Comparison of ENCODE assay signal across 8 cellular contexts in genomic region chr22:19958083-19959042, GRCh38. TPM values are rescaled to one million over a fixed set of nuclear protein-coding genes. Genes with fewer than 3 reads are reported as not detected.
DNase-seq lines count a peak whose midpoint lies in the region; TF ChIP-seq lines count a peak whose summit lies in the region.
"Had no signal": no experiment of that assay in that cellular context is flagged by ENCODE, and none has a peak within 500 bp of the region (broad histone marks: within the 10 kb centered on the region; RNA-seq: fewer than 3 reads in every experiment).

No MANE protein-coding gene starts in this region.

- H3K56ac ChIP-seq in mesendoderm (ENCODE audit: low read length): peak overlapping the region; percentile 81

- H3K4me2 ChIP-seq in mesendoderm (ENCODE audit: low read length) (peak overlapping the region; percentile 77), OCI-LY7 (ENCODE audit: low read length) (no peak overlapping the region)
- H3K4me2 ChIP-seq: SK-N-SH had no signal

- no peak for TF ChIP-seq POLR2A in transverse colon (IDR thresholded peaks at IDR 0.05)

- no peaks in the 10 kb centered on the region for H3K36me3 ChIP-seq in mesendoderm (ENCODE audit: control insufficient read depth, insufficient read depth, low read length)
- H3K36me3 ChIP-seq in transverse colon: no peaks in the 10 kb centered on the region
- peaks cover 18% of the 10 kb centered on the region; the same call in 1 of the 2 replicates for H3K36me3 ChIP-seq in OCI-LY7 (ENCODE audit: insufficient read depth, low read length)

- DNase-seq in LHCN-M2 (ENCODE audit: low read depth) (peak; percentile 77), epithelial cell of esophagus (ENCODE audit: low read depth) (no peak), mesendoderm (peak; percentile 23), transverse colon (no peak), cerebellum (ENCODE audit: low spot score) (no peak), OCI-LY7 (ENCODE audit: low spot score) (no peak)
- no peak for DNase-seq in stimulated activated CD4-positive, alpha-beta T cell treated with anti-CD3 and anti-CD28 coated beads, Interleukin-15, amount 100 ng/mL, for 24 hours

- TF ChIP-seq CTCF in epithelial cell of esophagus (IDR thresholded peaks at IDR 0.05; ENCODE audit: insufficient read depth, low read depth, low read length, missing control alignments) (no peak), transverse colon (IDR thresholded peaks at IDR 0.05) (no peak), OCI-LY7 (conservative IDR thresholded peaks at IDR 0.05; ENCODE audit: low read length) (no peak)

- no peaks in the 10 kb centered on the region for H3K79me1 ChIP-seq in mesendoderm (ENCODE audit: low read length)

- H3K18ac ChIP-seq in mesendoderm (ENCODE audit: low read length): peak overlapping the region; percentile 15

- H3K9me3 ChIP-seq in transverse colon: no peaks in the 10 kb centered on the region
- H3K9me3 ChIP-seq in OCI-LY7 (ENCODE audit: low read length): no peaks in the 10 kb centered on the region
- H3K9me3 ChIP-seq: SK-N-SH had no signal

- in situ Hi-C loops in transverse colon (cut with MboI; ENCODE audit: low pct_ligation_motif_present in 1 of 4, low pct_unique_long_range_greater_than_20kb in 1 of 4, low sequenced_read_pairs in 3 of 4): no loop called here

- H3K27ac ChIP-seq in mesendoderm (ENCODE audit: low read depth, low read length) (no peak overlapping the region), transverse colon (peak overlapping the region; percentile 20 to 59 (median 38)), OCI-LY7 (ENCODE audit: low read depth, low read length, poor library complexity, severe bottlenecking) (no peak overlapping the region)

- H4K8ac ChIP-seq in mesendoderm (ENCODE audit: low read depth, low read length): no peak overlapping the region

- no peak overlapping the region for H2BK5ac ChIP-seq in mesendoderm (ENCODE audit: low read length)

- WGBS in mesendoderm (ENCODE audit: extremely low coverage, insufficient coverage, low lambda C conversion rate): no CpG with 5 or more reads among the region's 19 CpGs
- 70 to 74% methylated on average over 2 to 19 of the region's 19 CpGs for WGBS in transverse colon (ENCODE audit: low coverage in 1 of 2), 2 donors

- H3K23ac ChIP-seq in mesendoderm (ENCODE audit: low read length): no peak overlapping the region

- CTCF ChIA-PET in OCI-LY7 (lab: Charles Lee; ENCODE audit: unreplicated experiment): interaction anchor here (0.6 kb wide), 2 partner anchors 16 to 545 kb away, joined by 3 read pairs; no protein-coding TSS in a partner anchor

- no peaks in the 10 kb centered on the region for H4K20me1 ChIP-seq in OCI-LY7 (ENCODE audit: insufficient read depth, low read length)

- no peaks in the 10 kb centered on the region for H3K79me2 ChIP-seq in mesendoderm (ENCODE audit: control insufficient read depth, insufficient read depth, low read length)
- H3K79me2 ChIP-seq in OCI-LY7 (ENCODE audit: insufficient read depth, low read depth, low read length): no peaks in the 10 kb centered on the region

- H2AK5ac ChIP-seq in mesendoderm (ENCODE audit: low read length): no peak overlapping the region

- H3K4me1 ChIP-seq in mesendoderm (ENCODE audit: control insufficient read depth, low read depth, low read length): peaks cover 6% of the 10 kb centered on the region
- peaks cover 17 to 36% (median 31%) of the 10 kb centered on the region in 4 donors for H3K4me1 ChIP-seq in transverse colon
- H3K4me1 ChIP-seq in OCI-LY7 (ENCODE audit: insufficient read depth, low read length, poor library complexity, severe bottlenecking): peaks cover 12% of the 10 kb centered on the region

- no peaks in the 10 kb centered on the region for H3K9me2 ChIP-seq in OCI-LY7 (ENCODE audit: insufficient read depth, low read length)
- H3K9me2 ChIP-seq: SK-N-SH had no signal

- POLR2A ChIA-PET in OCI-LY7 (lab: Charles Lee): interaction anchor here (0.6 to 0.8 kb wide), 5 partner anchors 172 to 783 kb away, joined by 3 to 5 read pairs (median 3); no protein-coding TSS in a partner anchor

- H3K4ac ChIP-seq in mesendoderm (ENCODE audit: low read depth, low read length): no peak overlapping the region

- no peak overlapping the region for H2AFZ ChIP-seq in OCI-LY7 (ENCODE audit: low read length)

- H3K4me3 ChIP-seq in epithelial cell of esophagus (ENCODE audit: low read length) (peak overlapping the region; percentile 40), mesendoderm (ENCODE audit: low read length) (no peak overlapping the region), transverse colon (no peak overlapping the region), OCI-LY7 (ENCODE audit: low read depth, low read length, poor library complexity, severe bottlenecking) (no peak overlapping the region)

- no peak for TF ChIP-seq EP300 in transverse colon (IDR thresholded peaks at IDR 0.05; ENCODE audit: low read depth)

- no peak overlapping the region for H2BK15ac ChIP-seq in mesendoderm (replicated peaks; ENCODE audit: low read depth)

- intact Hi-C loops in transverse colon (cut with DNase I; ENCODE audit: low total_unique reads) (no loop called here), OCI-LY7 (cut with micrococcal nuclease; ENCODE audit: unreplicated experiment) (no loop called here)

- H2BK120ac ChIP-seq in mesendoderm (ENCODE audit: low read depth, low read length): no peak overlapping the region

- BruUV-seq in OCI-LY7 (replicated peaks; lab: Mats Ljungman, UMichigan): no TSS peak

- H3K9ac ChIP-seq in mesendoderm (ENCODE audit: low read length): peak overlapping the region; percentile 70
- H3K9ac ChIP-seq: SK-N-SH had no signal

- H3K27me3 ChIP-seq in mesendoderm (ENCODE audit: insufficient read depth, low read length, poor library complexity) (no peaks in the 10 kb centered on the region), transverse colon (no peaks in the 10 kb centered on the region)

- no peak overlapping the region for H4K5ac ChIP-seq in mesendoderm (ENCODE audit: low read length)

RNA-seq across cellular contexts. Expression of gene TXNRD2, which starts 16.7 kb away (rescaled TPM):
- 39.5 TPM in 2 replicates for total RNA-seq in LHCN-M2 (2014; rRNA removed)
- 56.9 TPM for polyA plus RNA-seq in LHCN-M2 (2012)
- 20.1 TPM for polyA plus RNA-seq in mesendoderm (2013, experiment 1 of 2)
- polyA plus RNA-seq in mesendoderm (2013, experiment 2 of 2): 22.6 TPM
- 10 to 100 TPM; 12.1 to 28.9 (median 21.6) TPM for total RNA-seq in transverse colon
- 9.5 TPM for total RNA-seq in cerebellum
- 24.1 and 28.9 TPM in 2 replicates for total RNA-seq in OCI-LY7 (2014; rRNA removed; shearing (Covaris generic))
- total RNA-seq in OCI-LY7 (2022): 23.5 and 24.7 TPM in 2 replicates

RNA-seq across cellular contexts. Expression of gene COMT, which starts 16.8 kb away (rescaled TPM):
- 290 and 350 TPM in 2 replicates for total RNA-seq in LHCN-M2 (2014; rRNA removed)
- 274 TPM for polyA plus RNA-seq in LHCN-M2 (2012)
- polyA plus RNA-seq in mesendoderm (2013, experiment 1 of 2): 11.0 TPM
- polyA plus RNA-seq in mesendoderm (2013, experiment 2 of 2): 10.7 TPM
- 100 to 1,000 TPM in 1 of 4 donors, 10 to 100 TPM in 3; 58.5 to 103 (median 85.3) TPM for total RNA-seq in transverse colon
- total RNA-seq in cerebellum: 39.5 TPM
- total RNA-seq in OCI-LY7 (2014; rRNA removed; shearing (Covaris generic)): 102 and 112 TPM in 2 replicates
- total RNA-seq in OCI-LY7 (2022): 89.5 and 90.8 TPM in 2 replicates

RNA-seq across cellular contexts. Expression of gene ARVCF, which starts 58.3 kb away (rescaled TPM):
- 4.5 and 6.4 TPM in 2 replicates for total RNA-seq in LHCN-M2 (2014; rRNA removed)
- 2.7 TPM for polyA plus RNA-seq in LHCN-M2 (2012)
- polyA plus RNA-seq in mesendoderm (2013, experiment 1 of 2): 9.4 TPM
- 9.6 TPM for polyA plus RNA-seq in mesendoderm (2013, experiment 2 of 2)
- 10 to 100 TPM; 15.3 to 81.6 (median 19.3) TPM for total RNA-seq in transverse colon
- total RNA-seq in cerebellum: 64.5 TPM
- 1.8 and 2.9 TPM in 2 replicates for total RNA-seq in OCI-LY7 (2014; rRNA removed; shearing (Covaris generic))
- 3.8 and 3.9 TPM in 2 replicates for total RNA-seq in OCI-LY7 (2022)

Comparison
In these comparisons a context has a peak if more than half of its experiments do, and no peak if none do; other contexts are left out.
1. DNase-seq: peak in LHCN-M2 (single experiment) and mesendoderm (single experiment); none in epithelial cell of esophagus (single experiment), transverse colon (single experiment), stimulated activated CD4-positive, alpha-beta T cell treated with anti-CD3 and anti-CD28 coated beads, Interleukin-15, amount 100 ng/mL, for 24 hours (single experiment), cerebellum (single experiment) and OCI-LY7 (single experiment).
2. H3K27ac ChIP-seq: peak in transverse colon (4 of 4); none in mesendoderm (single experiment) and OCI-LY7 (single experiment).